ENCODE assay signal across 16 cellular contexts in genomic region chr14:70514168-70515069, GRCh38. TPM values are rescaled to one million over a fixed set of nuclear protein-coding genes. Genes with fewer than 3 reads are reported as not detected.
DNase-seq lines count a peak whose midpoint lies in the region; ATAC-seq lines count a peak whose summit lies in the region.
"Had no signal": no experiment of that assay in that cellular context is flagged by ENCODE, and none has a peak within 500 bp of the region (broad histone marks: within the 10 kb centered on the region; RNA-seq: fewer than 3 reads in every experiment).

No MANE protein-coding gene starts in this region.

- H3K27ac ChIP-seq in BLaER1 = peak overlapping the region; percentile 45
- H3K27ac ChIP-seq: HL-60 had no signal

- peak overlapping the region; percentile 62 for H3K27ac Mint-ChIP-seq in activated T-helper 2 cell treated with anti-CD3 and anti-CD28 coated beads, Interferon-gamma antibody, Interleukin-2, Interleukin-4, amounts not matched to agents 10 μg/mL and 5 μg/mL and 100 μg/mL, durations not matched to agents 14 hours and 24 hours and 36 hours

- H3K36me3 Mint-ChIP-seq in activated T-helper 2 cell treated with anti-CD3 and anti-CD28 coated beads, Interferon-gamma antibody, Interleukin-2, Interleukin-4, amounts not matched to agents 10 μg/mL and 5 μg/mL and 100 μg/mL, durations not matched to agents 14 hours and 24 hours and 36 hours (ENCODE audit: low read depth) = peaks cover 14% of the 10 kb centered on the region

- no peaks in the 10 kb centered on the region for H3K27me3 Mint-ChIP-seq in activated T-helper 2 cell treated with anti-CD3 and anti-CD28 coated beads, Interferon-gamma antibody, Interleukin-2, Interleukin-4, amounts not matched to agents 10 μg/mL and 5 μg/mL and 100 μg/mL, durations not matched to agents 14 hours and 24 hours and 36 hours (ENCODE audit: low read depth)

- ATAC-seq in Right ventricle myocardium inferior = no peak
- no peak for ATAC-seq in GM21786 (IDR thresholded peaks at IDR 0.05; ENCODE audit: unreplicated experiment)
- ATAC-seq: esophagus mucosa had no signal

- H3K36me3 ChIP-seq in BLaER1 = no peaks in the 10 kb centered on the region

- H3K4me2 ChIP-seq in BLaER1 = peak overlapping the region; percentile 49

- no peak overlapping the region for H3K4me3 ChIP-seq in BLaER1

- H4K20me1 ChIP-seq in BLaER1 = no peaks in the 10 kb centered on the region

- peaks cover 15% of the 10 kb centered on the region for H3K9me3 ChIP-seq in BLaER1

- peak overlapping the region; percentile 59 for H3K4me3 Mint-ChIP-seq in activated T-helper 2 cell treated with anti-CD3 and anti-CD28 coated beads, Interferon-gamma antibody, Interleukin-2, Interleukin-4, amounts not matched to agents 10 μg/mL and 5 μg/mL and 100 μg/mL, durations not matched to agents 14 hours and 24 hours and 36 hours (ENCODE audit: low read depth)
- H3K4me3 Mint-ChIP-seq: immature natural killer cell had no signal

- peaks cover 19% of the 10 kb centered on the region for H3K4me1 ChIP-seq in BLaER1

- DNase-seq in ELR (ENCODE audit: low read depth) (peak; percentile 11), NOMO-1 (lab: John Stamatoyannopoulos, UW; ENCODE audit: unreplicated experiment in 2 of 2) (peak; percentile 24 to 87), Right ventricle myocardium inferior (ENCODE audit: missing footprints) (no peak), NCI-H748 treated with DMSO at 0.1 percent for 48 hours (lab: John Stamatoyannopoulos, UW) (no peak), Ammon's horn (ENCODE audit: low spot score) (no peak)
- DNase-seq in activated T-helper 2 cell treated with anti-CD3 and anti-CD28 coated beads, Interferon-gamma antibody, Interleukin-2, Interleukin-4, amounts not matched to agents 10 μg/mL and 5 μg/mL and 100 μg/mL, durations not matched to agents 14 hours and 24 hours and 36 hours (ENCODE audit: low spot score) = peak; percentile 14
- DNase-seq: activated CD4-positive, alpha-beta T cell treated with anti-CD3 and anti-CD28 coated beads, Interleukin-2, amount 50 U/mL, for 48 hours; activated gamma-delta T cell treated with Interleukin-2 at 50 U/mL for 16 hours; DMS79; immature natural killer cell; NCI-H2081; NCI-H526 had no signal

- H3K9me3 Mint-ChIP-seq in activated T-helper 2 cell treated with anti-CD3 and anti-CD28 coated beads, Interferon-gamma antibody, Interleukin-2, Interleukin-4, amounts not matched to agents 10 μg/mL and 5 μg/mL and 100 μg/mL, durations not matched to agents 14 hours and 24 hours and 36 hours = peaks cover 19% of the 10 kb centered on the region

- H3K4me1 Mint-ChIP-seq in activated T-helper 2 cell treated with anti-CD3 and anti-CD28 coated beads, Interferon-gamma antibody, Interleukin-2, Interleukin-4, amounts not matched to agents 10 μg/mL and 5 μg/mL and 100 μg/mL, durations not matched to agents 14 hours and 24 hours and 36 hours (ENCODE audit: low read depth) = peaks cover 33% of the 10 kb centered on the region

- no peaks in the 10 kb centered on the region for H3K27me3 ChIP-seq in BLaER1

- no peak overlapping the region for H3K9ac ChIP-seq in BLaER1

- intact Hi-C loops in activated T-helper 2 cell treated with anti-CD3 and anti-CD28 coated beads, Interferon-gamma antibody, Interleukin-2, Interleukin-4, amounts not matched to agents 10 μg/mL and 5 μg/mL and 100 μg/mL, durations not matched to agents 14 hours and 24 hours and 36 hours (cut with micrococcal nuclease) = no loop called here
- intact Hi-C loops in Right ventricle myocardium inferior (cut with DNase I) = no loop called here

RNA-seq across cellular contexts. Expression of gene ADAM20, which starts 20.4 kb away (rescaled TPM):
- 0.25 and 0.39 TPM in 2 replicates for total RNA-seq in activated T-helper 2 cell treated with anti-CD3 and anti-CD28 coated beads, Interferon-gamma antibody, Interleukin-2, Interleukin-4, amounts not matched to agents 10 μg/mL and 5 μg/mL and 100 μg/mL, durations not matched to agents 14 hours and 24 hours and 36 hours
- 0.35 TPM for total RNA-seq in Right ventricle myocardium inferior

Comparison
In these comparisons a context has a peak if more than half of its experiments do, and no peak if none do; other contexts are left out.
1. DNase-seq: peak in ELR (single experiment), NOMO-1 (2 of 2) and activated T-helper 2 cell treated with anti-CD3 and anti-CD28 coated beads, Interferon-gamma antibody, Interleukin-2, Interleukin-4, amounts not matched to agents 10 μg/mL and 5 μg/mL and 100 μg/mL, durations not matched to agents 14 hours and 24 hours and 36 hours (single experiment); none in Right ventricle myocardium inferior (single experiment), NCI-H748 treated with DMSO at 0.1 percent for 48 hours (single experiment) and Ammon's horn (single experiment).